ENCODE assay signal across 1 cellular context in genomic region chr22:31630331-31631329, GRCh38.
TF ChIP-seq lines count a peak whose summit lies in the region.

No MANE protein-coding gene starts in this region.

TF ChIP-seq in K562, 482 proteins besides CTCF, POLR2A, EP300 and RAD21 (continued from another document and continues in another):
- TF ChIP-seq KHSRP (IDR thresholded peaks at IDR 0.05), result no peak
- no peak for TF ChIP-seq ZNF263 (CRISPR knock-in tag; IDR thresholded peaks at IDR 0.05; ENCODE audit: borderline replicate concordance)
- no peak for TF ChIP-seq ZNF24 (IDR thresholded peaks at IDR 0.05)
- no peak for TF ChIP-seq BCOR (IDR thresholded peaks at IDR 0.05)
- TF ChIP-seq ZNF431 (CRISPR knock-in tag; IDR thresholded peaks at IDR 0.05), result no peak
- TF ChIP-seq SREBF1 (IDR thresholded peaks at IDR 0.05; ENCODE audit: borderline replicate concordance, low read depth, low read length), result no peak
- peak; percentile 94 for TF ChIP-seq SNIP1 (IDR thresholded peaks at IDR 0.05; ENCODE audit: low read depth)
- peak; percentile 24; the same call in 1 of the 2 replicates for TF ChIP-seq RAD51 (IDR thresholded peaks at IDR 0.05; ENCODE audit: borderline replicate concordance, low read depth)
- TF ChIP-seq FIP1L1 (IDR thresholded peaks at IDR 0.05; ENCODE audit: low read depth, low read length, poor library complexity, severe bottlenecking), result no peak
- no peak for TF ChIP-seq SIN3B (IDR thresholded peaks at IDR 0.05; ENCODE audit: low read depth)
- TF ChIP-seq MGA (IDR thresholded peaks at IDR 0.05), result no peak
- TF ChIP-seq TRIM24 (IDR thresholded peaks at IDR 0.05), result no peak
- no peak for TF ChIP-seq KAT7 (CRISPR knock-in tag; IDR thresholded peaks at IDR 0.05; ENCODE audit: borderline replicate concordance)
- TF ChIP-seq ZBTB43 (CRISPR knock-in tag; IDR thresholded peaks at IDR 0.05), result no peak
- no peak for TF ChIP-seq ZNF398 (CRISPR knock-in tag; IDR thresholded peaks at IDR 0.05)
- no peak for TF ChIP-seq ZMIZ1 (IDR thresholded peaks at IDR 0.05; ENCODE audit: low read depth in 2 of 2, low read length in 2 of 2)
- no peak for TF ChIP-seq KAT8 (IDR thresholded peaks at IDR 0.05; ENCODE audit: low read depth)
- no peak for TF ChIP-seq ZNF253 (CRISPR knock-in tag; conservative IDR thresholded peaks at IDR 0.05)
- TF ChIP-seq HNRNPLL (IDR thresholded peaks at IDR 0.05; ENCODE audit: low read depth, low read length, poor library complexity, severe bottlenecking), result peak; percentile 37
- TF ChIP-seq ZFP1 (CRISPR knock-in tag; IDR thresholded peaks at IDR 0.05), result no peak
- no peak for TF ChIP-seq ZNF778 (CRISPR knock-in tag; IDR thresholded peaks at IDR 0.05)
- no peak for TF ChIP-seq CREBBP (IDR thresholded peaks at IDR 0.05; ENCODE audit: low read depth, low read length)
- TF ChIP-seq CXXC5 (CRISPR knock-in tag; IDR thresholded peaks at IDR 0.05), result peak; percentile 73
- no peak for TF ChIP-seq ZNF184 (CRISPR knock-in tag; IDR thresholded peaks at IDR 0.05)
- TF ChIP-seq ZBTB1 (CRISPR knock-in tag; IDR thresholded peaks at IDR 0.05; ENCODE audit: borderline replicate concordance, low read depth), result no peak
- TF ChIP-seq TAL1 (IDR thresholded peaks at IDR 0.05), result no peak
- no peak for TF ChIP-seq GTF2B (IDR thresholded peaks at IDR 0.05; ENCODE audit: extremely low read depth, insufficient read length)
- TF ChIP-seq BCL6 (CRISPR knock-in tag; IDR thresholded peaks at IDR 0.05), result no peak
- no peak for TF ChIP-seq ZNF146 (CRISPR knock-in tag; IDR thresholded peaks at IDR 0.05; ENCODE audit: unreplicated experiment)
- TF ChIP-seq NR2C1 (IDR thresholded peaks at IDR 0.05), result no peak
- no peak for TF ChIP-seq NR2C1 (tag; IDR thresholded peaks at IDR 0.05)
- TF ChIP-seq HMBOX1 (IDR thresholded peaks at IDR 0.05), result no peak
- TF ChIP-seq ATF2 (CRISPR knock-in tag; IDR thresholded peaks at IDR 0.05), result no peak
- TF ChIP-seq HMG20B (CRISPR knock-in tag; IDR thresholded peaks at IDR 0.05), result no peak
- TF ChIP-seq HNRNPK (IDR thresholded peaks at IDR 0.05; ENCODE audit: low read depth, low read length, poor library complexity, severe bottlenecking), result no peak
- TF ChIP-seq ZSCAN32 (CRISPR knock-in tag; IDR thresholded peaks at IDR 0.05), result no peak
